Comparison of ENCODE assay signal across 15 cellular contexts in genomic region chr12:1616233-1617066, GRCh38. TPM values are rescaled to one million over a fixed set of nuclear protein-coding genes. Genes with fewer than 3 reads are reported as not detected.
A peak's percentile ranks its signal among the peaks of the same experiment; 100 is the strongest.
DNase-seq lines count a peak whose midpoint lies in the region; ATAC-seq and TF ChIP-seq lines count a peak whose summit lies in the region.
"Had no signal": no experiment of that assay in that cellular context is flagged by ENCODE, and none has a peak within 500 bp of the region (broad histone marks: within the 10 kb centered on the region; RNA-seq: fewer than 3 reads in every experiment).

No MANE protein-coding gene starts in this region.

- H3K79me2 ChIP-seq in OCI-LY3 (ENCODE audit: low read length) = no peaks in the 10 kb centered on the region

- ATAC-seq in GM21447 (IDR thresholded peaks at IDR 0.05; ENCODE audit: unreplicated experiment) (peak; percentile 47), HG02588 (IDR thresholded peaks at IDR 0.05; ENCODE audit: unreplicated experiment) (no peak)
- ATAC-seq: activated naive CD8-positive, alpha-beta T cell treated with anti-CD3 and anti-CD28 coated beads, Interleukin-2, amount 50 U/mL, for 24 hours; Right ventricle myocardium inferior had no signal

- H4K20me1 ChIP-seq in BLaER1 (no peaks in the 10 kb centered on the region), OCI-LY3 (ENCODE audit: insufficient read depth, low read length) (peaks cover 17% of the 10 kb centered on the region)

- no peak overlapping the region for H3K27ac ChIP-seq in BLaER1
- no peak overlapping the region for H3K27ac ChIP-seq in OCI-LY3 (ENCODE audit: low read length)
- no peak overlapping the region for H3K27ac ChIP-seq in left ventricle myocardium inferior (replicated peaks)
- H3K27ac ChIP-seq: coronary artery, pancreas had no signal

- H3K9ac ChIP-seq in BLaER1 (no peak overlapping the region), OCI-LY3 (ENCODE audit: low read length) (no peak overlapping the region)

- no peak overlapping the region for H2AFZ ChIP-seq in OCI-LY3 (ENCODE audit: low read depth, low read length)

- H3K4me1 ChIP-seq in BLaER1 = peaks cover 14% of the 10 kb centered on the region
- peaks cover 34% of the 10 kb centered on the region for H3K4me1 ChIP-seq in OCI-LY3 (ENCODE audit: low read length)
- peaks cover 12% of the 10 kb centered on the region for H3K4me1 ChIP-seq in left ventricle myocardium inferior

- H3K9me3 ChIP-seq in BLaER1 = no peaks in the 10 kb centered on the region
- H3K9me3 ChIP-seq in OCI-LY3 (ENCODE audit: insufficient read depth, low read length) = no peaks in the 10 kb centered on the region
- no peaks in the 10 kb centered on the region for H3K9me3 ChIP-seq in left ventricle myocardium inferior (replicated peaks)
- H3K9me3 ChIP-seq: pancreas had no signal

- H3K27me3 ChIP-seq in BLaER1 (no peaks in the 10 kb centered on the region), OCI-LY3 (ENCODE audit: low read depth, low read length) (peaks cover 5% of the 10 kb centered on the region; the same call in 1 of the 2 replicates), left ventricle myocardium inferior (ENCODE audit: low read depth) (no peaks in the 10 kb centered on the region)
- H3K27me3 ChIP-seq: pancreas had no signal

- H3K4me3 ChIP-seq in BLaER1 = no peak overlapping the region
- H3K4me3 ChIP-seq in OCI-LY3 (ENCODE audit: low read length) = peak overlapping the region; percentile 7; the same call in 1 of the 2 replicates
- no peak overlapping the region for H3K4me3 ChIP-seq in epithelial cell of esophagus (ENCODE audit: low read length)
- no peak overlapping the region for H3K4me3 ChIP-seq in left ventricle myocardium inferior
- H3K4me3 ChIP-seq: coronary artery, pancreas had no signal

- peak; percentile 70 for DNase-seq in epithelial cell of esophagus (ENCODE audit: low read depth)
- DNase-seq in NCI-H1092 (lab: John Stamatoyannopoulos, UW) = no peak
- DNase-seq in SK-N-DZ (ENCODE audit: low spot score) = no peak
- no peak for DNase-seq in left ventricle myocardium inferior
- DNase-seq: activated naive CD8-positive, alpha-beta T cell treated with anti-CD3 and anti-CD28 coated beads, Interleukin-2, amount 50 U/mL, for 24 hours; H7; NCI-H1105; NCI-H2227 treated with DMSO at 0.1 percent for 48 hours; pancreas had no signal

- intact Hi-C loops in left ventricle myocardium inferior (cut with micrococcal nuclease) = no loop called here

- no peaks in the 10 kb centered on the region for H3K36me3 ChIP-seq in BLaER1
- H3K36me3 ChIP-seq in OCI-LY3 (replicated peaks; ENCODE audit: low read depth, low read length) = no peaks in the 10 kb centered on the region
- H3K36me3 ChIP-seq in left ventricle myocardium inferior = no peaks in the 10 kb centered on the region
- H3K36me3 ChIP-seq: pancreas had no signal

- H3K4me2 ChIP-seq in BLaER1 = peak overlapping the region; percentile 67
- H3K4me2 ChIP-seq in OCI-LY3 (ENCODE audit: low read length) = peak overlapping the region; percentile 52

- TF ChIP-seq CTCF in OCI-LY3 (IDR thresholded peaks at IDR 0.05; ENCODE audit: low read depth, low read length) (no peak), epithelial cell of esophagus (IDR thresholded peaks at IDR 0.05; ENCODE audit: insufficient read depth, low read depth, low read length, missing control alignments) (no peak), left ventricle myocardium inferior (IDR thresholded peaks at IDR 0.05; ENCODE audit: borderline replicate concordance) (no peak)

RNA-seq across cellular contexts. Expression of gene WNT5B, which starts 12.6 kb away (rescaled TPM):
- 3.0 and 3.9 TPM in 2 replicates for polyA plus RNA-seq in SK-N-DZ (2014; cell fraction: cytosol; rRNA removed)
- 2.4 and 7.0 TPM in 2 replicates for polyA plus RNA-seq in SK-N-DZ (2014; cell fraction: nucleus; rRNA removed)
- total RNA-seq in left ventricle myocardium inferior = 2.1 TPM

RNA-seq across cellular contexts. Expression of gene FBXL14, which starts 22.1 kb away (rescaled TPM):
- polyA plus RNA-seq in SK-N-DZ (2014; cell fraction: cytosol; rRNA removed) = 12.5 and 15.9 TPM in 2 replicates
- polyA plus RNA-seq in SK-N-DZ (2014; cell fraction: nucleus; rRNA removed) = 7.8 and 8.2 TPM in 2 replicates
- total RNA-seq in left ventricle myocardium inferior = 6.8 TPM
